25 cellular contexts compared by ENCODE assay signal in genomic region chr5:68793074-68793473, GRCh38.
"Had no signal": no experiment of that assay in that cellular context is flagged by ENCODE, and none has a peak within 500 bp of the region (broad histone marks: within the 10 kb centered on the region; RNA-seq: fewer than 3 reads in every experiment).

No MANE protein-coding gene starts in this region.

- H3K27me3 ChIP-seq: ovary, sigmoid colon, spleen, suprapubic skin, tibial artery, upper lobe of right lung had no signal

- H3K4me3 Mint-ChIP-seq: mesothelial cell of epicardium; naive thymus-derived CD4-positive, alpha-beta T cell; natural killer cell treated with Interleukin-12 subunit alpha and Interleukin-12 subunit beta and Interleukin-15 and Interleukin-18, amount 100 ng/mL, for 72 hours; stimulated activated effector memory CD8-positive, alpha-beta T cell treated with anti-CD3 and anti-CD28 coated beads, Interleukin-12 subunit alpha, Interleukin-12 subunit beta, amount 100 ng/mL, for 72 hours; stimulated activated naive CD8-positive, alpha-beta T cell treated with anti-CD3 and anti-CD28 coated beads, Interleukin-15, Interleukin-2, amounts not matched to agents 100 ng/mL and 50 ng/mL, for 24 hours had no signal

- H3K36me3 ChIP-seq: left ventricle myocardium inferior, ovary, sigmoid colon, spleen, suprapubic skin, thoracic aorta, tibial artery, upper lobe of right lung had no signal

- H3K27me3 Mint-ChIP-seq: stimulated activated naive CD8-positive, alpha-beta T cell treated with anti-CD3 and anti-CD28 coated beads, Interleukin-15, Interleukin-2, amounts not matched to agents 100 ng/mL and 50 ng/mL, for 24 hours had no signal

- H3K4me1 ChIP-seq: sigmoid colon, spleen, suprapubic skin, upper lobe of right lung had no signal

- DNase-seq: hippocampal formation; kidney glomerular epithelial cell; left cardiac atrium; left ventricle myocardium inferior; mesendoderm; naive thymus-derived CD4-positive, alpha-beta T cell; ovary; retina; right cardiac atrium; sigmoid colon; small intestine; spleen; stimulated activated CD4-positive, alpha-beta T cell treated with anti-CD3 and anti-CD28 coated beads, Interleukin-4, amount 100 ng/mL, for 24 hours; stimulated activated naive CD4-positive, alpha-beta T cell; tibial artery; trophoblast cell; upper lobe of right lung had no signal

- H3K4me1 Mint-ChIP-seq: naive thymus-derived CD4-positive, alpha-beta T cell; stimulated activated effector memory CD8-positive, alpha-beta T cell treated with anti-CD3 and anti-CD28 coated beads, Interleukin-12 subunit alpha, Interleukin-12 subunit beta, amount 100 ng/mL, for 72 hours had no signal

- ATAC-seq: left cardiac atrium; naive thymus-derived CD4-positive, alpha-beta T cell; natural killer cell treated with Interleukin-12 subunit alpha and Interleukin-12 subunit beta and Interleukin-15 and Interleukin-18, amount 100 ng/mL, for 72 hours; right cardiac atrium; stimulated activated effector memory CD8-positive, alpha-beta T cell treated with anti-CD3 and anti-CD28 coated beads, Interleukin-12 subunit alpha, Interleukin-12 subunit beta, amount 100 ng/mL, for 72 hours; upper lobe of right lung had no signal

- H3K9me3 Mint-ChIP-seq: stimulated activated effector memory CD8-positive, alpha-beta T cell treated with anti-CD3 and anti-CD28 coated beads, Interleukin-12 subunit alpha, Interleukin-12 subunit beta, amount 100 ng/mL, for 72 hours; stimulated activated naive CD8-positive, alpha-beta T cell treated with anti-CD3 and anti-CD28 coated beads, Interleukin-15, Interleukin-2, amounts not matched to agents 100 ng/mL and 50 ng/mL, for 24 hours had no signal

- H3K4me3 ChIP-seq: left ventricle myocardium inferior, lung, ovary, sigmoid colon, spleen, suprapubic skin, thoracic aorta, tibial artery, upper lobe of right lung had no signal

- H3K27ac Mint-ChIP-seq: mesothelial cell of epicardium; naive thymus-derived CD4-positive, alpha-beta T cell; natural killer cell treated with Interleukin-12 subunit alpha and Interleukin-12 subunit beta and Interleukin-15 and Interleukin-18, amount 100 ng/mL, for 72 hours; progenitor cell of endocrine pancreas; stimulated activated effector memory CD8-positive, alpha-beta T cell treated with anti-CD3 and anti-CD28 coated beads, Interleukin-12 subunit alpha, Interleukin-12 subunit beta, amount 100 ng/mL, for 72 hours; stimulated activated naive CD8-positive, alpha-beta T cell treated with anti-CD3 and anti-CD28 coated beads, Interleukin-15, Interleukin-2, amounts not matched to agents 100 ng/mL and 50 ng/mL, for 24 hours had no signal

- H3K27ac ChIP-seq: left ventricle myocardium inferior, ovary, sigmoid colon, spleen, suprapubic skin, thoracic aorta, tibial artery, upper lobe of right lung had no signal

- H3K36me3 Mint-ChIP-seq: mesothelial cell of epicardium; naive thymus-derived CD4-positive, alpha-beta T cell; natural killer cell treated with Interleukin-12 subunit alpha and Interleukin-12 subunit beta and Interleukin-15 and Interleukin-18, amount 100 ng/mL, for 72 hours; stimulated activated effector memory CD8-positive, alpha-beta T cell treated with anti-CD3 and anti-CD28 coated beads, Interleukin-12 subunit alpha, Interleukin-12 subunit beta, amount 100 ng/mL, for 72 hours had no signal
